ENCODE assay signal across 8 cellular contexts in the genomic region with DNA sequence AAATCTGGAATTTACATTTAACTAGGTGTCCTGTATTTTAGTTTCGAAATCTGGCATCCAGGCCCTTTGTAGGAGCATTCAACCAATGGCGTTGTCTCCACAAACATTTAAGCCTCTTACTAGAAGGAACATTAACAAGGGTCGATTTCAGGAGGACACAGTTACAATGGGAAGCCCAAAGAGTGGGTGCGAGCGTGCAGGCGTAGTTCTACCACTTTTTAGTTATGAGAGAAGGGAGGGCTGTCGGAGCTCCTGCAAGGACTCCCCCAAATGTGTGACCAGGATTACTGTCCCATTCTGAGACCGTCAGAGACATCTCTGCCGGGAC. TPM values are rescaled to one million over a fixed set of nuclear protein-coding genes. Genes with fewer than 3 reads are reported as not detected.
A peak's percentile ranks its signal among the peaks of the same experiment; 100 is the strongest.
DNase-seq lines count a peak whose midpoint lies in the region; ATAC-seq and TF ChIP-seq lines count a peak whose summit lies in the region.

No MANE protein-coding gene starts in this region.

- no peak for TF ChIP-seq RAD21 in IMR-90 (IDR thresholded peaks at IDR 0.05; ENCODE audit: low read length)

- H3K27me3 ChIP-seq in IMR-90 (ENCODE audit: control insufficient read depth, insufficient read depth, low read length) (no peaks in the 10 kb centered on the region; the same call in 1 of the 2 replicates), mucosa of rectum (ENCODE audit: control insufficient read depth in 2 of 2, insufficient read depth in 2 of 2, low read length in 2 of 2) (no peaks in the 10 kb centered on the region)

- peak overlapping the region; percentile 93 for H3K23ac ChIP-seq in IMR-90 (ENCODE audit: low read depth, low read length)

- in situ Hi-C loops in IMR-90 (cut with MboI; ENCODE audit: low sequenced_read_pairs) = no loop called here

- H4K20me1 ChIP-seq in IMR-90 (ENCODE audit: insufficient read depth, low read length) = no peaks in the 10 kb centered on the region; the same call in 1 of the 2 replicates

- H3K9ac ChIP-seq in IMR-90 (ENCODE audit: low read depth, low read length) (peak overlapping the region; percentile 68), mucosa of rectum (ENCODE audit: low read depth in 1 of 2, low read length in 2 of 2) (peak overlapping the region; percentile 71 to 86)

- no peak overlapping the region for H2AK9ac ChIP-seq in IMR-90 (replicated peaks; ENCODE audit: low read depth, low read length, poor library complexity)

- peak overlapping the region; percentile 61 to 90; a peak in 3 of 4 replicates for H4K8ac ChIP-seq in IMR-90 (ENCODE audit: low read depth in 2 of 2, low read length in 2 of 2)

- no peak for DNase-seq in IMR-90
- no peak for DNase-seq in GM10248 (ENCODE audit: extremely low spot score)
- no peak for DNase-seq in DMS153 (lab: John Stamatoyannopoulos, UW)
- no peak for DNase-seq in kidney glomerular epithelial cell (lab: John Stamatoyannopoulos, UW)

- dilution Hi-C loops in IMR-90 (cut with HindIII; ENCODE audit: low sequenced_read_pairs, unreplicated experiment) = no loop called here

- TF ChIP-seq POLR2A in IMR-90 (IDR thresholded peaks at IDR 0.05; ENCODE audit: low read depth, low read length) = no peak

- H3K27ac ChIP-seq in IMR-90 (ENCODE audit: insufficient read depth, low read length) (peak overlapping the region; percentile 48), cingulate gyrus (ENCODE audit: low read depth, low read length) (peak overlapping the region; percentile 83), mucosa of rectum (ENCODE audit: low read depth in 2 of 2, low read length in 2 of 2) (peak overlapping the region; percentile 80 to 85)

- peaks cover 13 to 31% of the 10 kb centered on the region in 2 experiments for H3K79me1 ChIP-seq in IMR-90 (ENCODE audit: low read depth in 1 of 2, low read length in 2 of 2)

- peak overlapping the region; percentile 70 for H3K18ac ChIP-seq in IMR-90 (ENCODE audit: low read depth, low read length)

- H3K9me1 ChIP-seq in IMR-90 (ENCODE audit: insufficient read depth, low read length) = peaks cover 19% of the 10 kb centered on the region

- no peaks in the 10 kb centered on the region for H3K9me3 ChIP-seq in IMR-90 (ENCODE audit: control insufficient read depth, insufficient read depth, low read length)
- no peaks in the 10 kb centered on the region for H3K9me3 ChIP-seq in mucosa of rectum (ENCODE audit: control insufficient read depth in 2 of 2, low read length in 2 of 2)

- peak overlapping the region; percentile 44 for H2BK5ac ChIP-seq in IMR-90 (ENCODE audit: low read depth, low read length, poor library complexity, severe bottlenecking)

- H4K5ac ChIP-seq in IMR-90 (ENCODE audit: low read depth, low read length) = peak overlapping the region; percentile 80

- 6% methylated on average over 2 of the region's 9 CpGs; no CpG with 5 or more reads in 1 of the 2 experiments for WGBS in IMR-90 (ENCODE audit: extremely low coverage in 2 of 2, insufficient read length in 1 of 2), 2 experiments

- H2BK15ac ChIP-seq in IMR-90 (ENCODE audit: low read depth, low read length) = peak overlapping the region; percentile 37; the same call in 2 of the 3 replicates

- peak overlapping the region; percentile 92 for H3K4me3 ChIP-seq in IMR-90 (ENCODE audit: insufficient read depth, low read depth, low read length)
- peak overlapping the region; percentile 76 to 80 for H3K4me3 ChIP-seq in mucosa of rectum (ENCODE audit: low read length in 2 of 2)

- peak overlapping the region; percentile 88 for H3K4me2 ChIP-seq in IMR-90 (ENCODE audit: low read depth, low read length)

- peak overlapping the region; percentile 89 for H3K14ac ChIP-seq in IMR-90 (replicated peaks; ENCODE audit: low read depth, low read length)

- ATAC-seq in GM19397 (IDR thresholded peaks at IDR 0.05; ENCODE audit: unreplicated experiment) (peak; percentile 14), IMR-90 (ENCODE audit: low read depth) (peak; percentile 3), HG03520 (IDR thresholded peaks at IDR 0.05; ENCODE audit: unreplicated experiment) (no peak)

- TF ChIP-seq CTCF in IMR-90 (conservative IDR thresholded peaks at IDR 0.05; ENCODE audit: low read depth, low read length) (no peak), GM10248 (IDR thresholded peaks at IDR 0.05; ENCODE audit: control extremely low read depth, extremely low read depth, low read depth, missing control alignments) (no peak)

- H4K91ac ChIP-seq in IMR-90 (ENCODE audit: insufficient read depth, low read depth, low read length) = peak overlapping the region; percentile 29; the same call in 1 of the 2 replicates

- H2BK120ac ChIP-seq in IMR-90 (ENCODE audit: low read depth, low read length) = peak overlapping the region; percentile 63; the same call in 1 of the 2 replicates

- H3K56ac ChIP-seq in IMR-90 (ENCODE audit: extremely low read depth, insufficient read depth, low read length) = no peak overlapping the region

- CTCF ChIA-PET in IMR-90 (lab: Yijun Ruan, JAX) = interaction anchor here (1.7 to 2.2 kb wide), 2 partner anchors 8 to 28 kb away, joined by 7 to 14 read pairs; a partner anchor contains a TSS
- CTCF ChIA-PET in GM10248 (lab: Yijun Ruan, JAX) = interaction anchor here (1.2 to 8.3 kb wide), 13 partner anchors 8 to 275 kb away, joined by 3 to 87 read pairs (median 5); a partner anchor contains a TSS

- H3K4ac ChIP-seq in IMR-90 (ENCODE audit: low read depth, low read length) = peak overlapping the region; percentile 25

- peaks cover 7% of the 10 kb centered on the region for H3K4me1 ChIP-seq in IMR-90 (ENCODE audit: control insufficient read depth, insufficient read depth, low read length)
- H3K4me1 ChIP-seq in mucosa of rectum (ENCODE audit: control insufficient read depth in 2 of 2, insufficient read depth in 2 of 2, low read length in 2 of 2) = peaks cover 16 to 24% of the 10 kb centered on the region in 2 donors

- no TSS peak for BruUV-seq in IMR-90 (replicated peaks; lab: Mats Ljungman, UMichigan)

- peak overlapping the region; percentile 2; the same call in 1 of the 2 replicates for H2BK20ac ChIP-seq in IMR-90 (ENCODE audit: low read depth, low read length)

- H2AK5ac ChIP-seq in IMR-90 (ENCODE audit: low read depth, low read length) = peak overlapping the region; percentile 20; the same call in 1 of the 2 replicates

- H3K36me3 ChIP-seq in IMR-90 (ENCODE audit: control insufficient read depth, insufficient read depth, low read length) (peaks cover 14% of the 10 kb centered on the region), mucosa of rectum (ENCODE audit: control insufficient read depth in 2 of 2, insufficient read depth in 2 of 2, low read length in 2 of 2) (peaks cover 14% of the 10 kb centered on the region in 2 donors)

- intact Hi-C loops in IMR-90 (cut with micrococcal nuclease) = no loop called here

- POLR2A ChIA-PET in IMR-90 (lab: Charles Lee; ENCODE audit: unreplicated experiment) (no interaction called here), GM10248 (lab: Yijun Ruan, JAX) (interaction anchor here (1.1 to 2.0 kb wide), 2 partner anchors 8 to 84 kb away, joined by 3 to 17 read pairs; a partner anchor contains a TSS)

- peak overlapping the region; percentile 96 for H2AFZ ChIP-seq in IMR-90 (replicated peaks; ENCODE audit: low read length, poor library complexity)

TF ChIP-seq in IMR-90, 13 proteins besides CTCF, POLR2A, EP300 and RAD21:
- TF ChIP-seq MAFK (IDR thresholded peaks at IDR 0.05; ENCODE audit: low read depth, low read length) = no peak
- no peak for TF ChIP-seq RFX5 (IDR thresholded peaks at IDR 0.05; ENCODE audit: low read depth, low read length)
- TF ChIP-seq RCOR1 (IDR thresholded peaks at IDR 0.05; ENCODE audit: insufficient replicate concordance, low read length) = no peak
- no peak for TF ChIP-seq CHD1 (IDR thresholded peaks at IDR 0.05; ENCODE audit: low read depth, low read length)
- TF ChIP-seq MAZ (IDR thresholded peaks at IDR 0.05; ENCODE audit: borderline replicate concordance, low read depth, low read length) = no peak
- no peak for TF ChIP-seq BHLHE40 (IDR thresholded peaks at IDR 0.05; ENCODE audit: low read depth, low read length)
- no peak for TF ChIP-seq MXI1 (IDR thresholded peaks at IDR 0.05; ENCODE audit: borderline replicate concordance, low read depth, low read length)
- TF ChIP-seq NFE2L2 (IDR thresholded peaks at IDR 0.05; ENCODE audit: low read depth, low read length) = no peak
- TF ChIP-seq, protein P1, sequence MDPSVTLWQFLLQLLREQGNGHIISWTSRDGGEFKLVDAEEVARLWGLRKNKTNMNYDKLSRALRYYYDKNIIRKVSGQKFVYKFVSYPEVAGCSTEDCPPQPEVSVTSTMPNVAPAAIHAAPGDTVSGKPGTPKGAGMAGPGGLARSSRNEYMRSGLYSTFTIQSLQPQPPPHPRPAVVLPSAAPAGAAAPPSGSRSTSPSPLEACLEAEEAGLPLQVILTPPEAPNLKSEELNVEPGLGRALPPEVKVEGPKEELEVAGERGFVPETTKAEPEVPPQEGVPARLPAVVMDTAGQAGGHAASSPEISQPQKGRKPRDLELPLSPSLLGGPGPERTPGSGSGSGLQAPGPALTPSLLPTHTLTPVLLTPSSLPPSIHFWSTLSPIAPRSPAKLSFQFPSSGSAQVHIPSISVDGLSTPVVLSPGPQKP (IDR thresholded peaks at IDR 0.05; ENCODE audit: borderline replicate concordance, low read depth, low read length) = no peak
- TF ChIP-seq, protein P2, sequence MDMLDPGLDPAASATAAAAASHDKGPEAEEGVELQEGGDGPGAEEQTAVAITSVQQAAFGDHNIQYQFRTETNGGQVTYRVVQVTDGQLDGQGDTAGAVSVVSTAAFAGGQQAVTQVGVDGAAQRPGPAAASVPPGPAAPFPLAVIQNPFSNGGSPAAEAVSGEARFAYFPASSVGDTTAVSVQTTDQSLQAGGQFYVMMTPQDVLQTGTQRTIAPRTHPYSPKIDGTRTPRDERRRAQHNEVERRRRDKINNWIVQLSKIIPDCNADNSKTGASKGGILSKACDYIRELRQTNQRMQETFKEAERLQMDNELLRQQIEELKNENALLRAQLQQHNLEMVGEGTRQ (IDR thresholded peaks at IDR 0.05; ENCODE audit: low read depth, low read length) = no peak
- no peak for TF ChIP-seq SMC3 (IDR thresholded peaks at IDR 0.05; ENCODE audit: low read depth, low read length)

RNA-seq across cellular contexts. Expression of a gene that starts 0.4 kb away (rescaled TPM):
- total RNA-seq in IMR-90 (2012; rRNA removed) = 5.0 and 5.3 TPM in 2 replicates
- polyA plus RNA-seq in IMR-90 (2012; rRNA removed) = 21.8 and 22.0 TPM in 2 replicates
- 13.3 and 23.6 TPM in 2 replicates for polyA plus RNA-seq in IMR-90 (2012; cell fraction: cytosol; rRNA removed)
- 22.2 and 25.4 TPM in 2 replicates for polyA plus RNA-seq in IMR-90 (2012; cell fraction: nucleus; rRNA removed; ENCODE audit: low replicate concordance)

RNA-seq across cellular contexts. Expression of a gene that starts 8.7 kb away (rescaled TPM):
- total RNA-seq in IMR-90 (2012; rRNA removed) = 396 and 449 TPM in 2 replicates
- 448 and 496 TPM in 2 replicates for polyA plus RNA-seq in IMR-90 (2012; rRNA removed)
- 412 and 479 TPM in 2 replicates for polyA plus RNA-seq in IMR-90 (2012; cell fraction: cytosol; rRNA removed)
- polyA plus RNA-seq in IMR-90 (2012; cell fraction: nucleus; rRNA removed; ENCODE audit: low replicate concordance) = 92.7 and 197 TPM in 2 replicates

RNA-seq across cellular contexts. Expression of a gene that starts 46.4 kb away (rescaled TPM):
- total RNA-seq in IMR-90 (2012; rRNA removed) = not detected in 2 replicates
- not detected in 2 replicates for polyA plus RNA-seq in IMR-90 (2012; rRNA removed)
- polyA plus RNA-seq in IMR-90 (2012; cell fraction: cytosol; rRNA removed) = not detected in 2 replicates
- polyA plus RNA-seq in IMR-90 (2012; cell fraction: nucleus; rRNA removed; ENCODE audit: low replicate concordance) = not detected in 2 replicates
